In the genomic region with DNA sequence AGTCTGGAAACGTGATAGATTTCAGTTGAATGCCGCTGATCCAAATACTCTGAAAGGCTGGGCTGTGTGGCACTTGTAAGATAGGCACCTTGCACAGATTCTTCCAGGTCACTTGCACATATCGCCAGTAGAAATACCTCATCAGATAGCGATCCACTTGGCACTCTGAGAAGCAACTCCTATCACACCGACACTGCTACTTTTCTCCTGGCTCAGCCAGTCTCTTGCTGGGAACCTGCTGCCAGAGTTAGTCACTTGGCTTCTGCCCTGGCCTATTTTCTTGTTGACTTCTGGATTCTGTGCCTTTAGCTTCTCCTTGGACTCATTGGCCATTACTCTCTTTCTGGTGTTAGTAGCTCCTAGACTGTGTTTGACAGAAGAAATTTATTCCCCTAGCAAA, we compare ENCODE assay signal across 10 cellular contexts.
A peak's percentile ranks its signal among the peaks of the same experiment; 100 is the strongest.
DNase-seq lines count a peak whose midpoint lies in the region; ATAC-seq, FAIRE-seq and TF ChIP-seq lines count a peak whose summit lies in the region.
"Had no signal": no experiment of that assay in that cellular context is flagged by ENCODE, and none has a peak within 500 bp of the region (broad histone marks: within the 10 kb centered on the region; RNA-seq: fewer than 3 reads in every experiment).

No MANE protein-coding gene starts in this region.

- no peak overlapping the region for H3K4me3 ChIP-seq in colonic mucosa
- H3K4me3 ChIP-seq: neural progenitor cell had no signal

- no peak for TF ChIP-seq CTCF in CD14-positive monocyte (IDR thresholded peaks at IDR 0.05)
- TF ChIP-seq CTCF in colonic mucosa (IDR thresholded peaks at IDR 0.05), result no peak

- intact Hi-C loops in CD14-positive monocyte (cut with micrococcal nuclease) (loop anchor here in 1 of 2 donors (10.0 kb wide), 1 partner anchor 197 kb away; a partner anchor contains a TSS), colonic mucosa (cut with DNase I) (no loop called here)

- FAIRE-seq in urothelium cell line (lab: Jason Lieb, UNC), result no peak
- FAIRE-seq: D721Med had no signal

- no peaks in the 10 kb centered on the region for H3K4me1 ChIP-seq in colonic mucosa
- H3K4me1 ChIP-seq: neural progenitor cell had no signal

- H3K4me3 Mint-ChIP-seq in CD14-positive monocyte, result peak overlapping the region in 1 of 2 donors; percentile 52
- H3K4me3 Mint-ChIP-seq in natural killer cell treated with Interleukin-12 subunit alpha and Interleukin-12 subunit beta and Interleukin-15 and Interleukin-18, amount 100 ng/mL, for 72 hours, result peak overlapping the region; percentile 97
- H3K4me3 Mint-ChIP-seq in stimulated activated naive B cell treated with anti-CD40 and anti-IgM and Interleukin-4, amounts not matched to agents 10 μg/mL and 1 μg/mL and 100 μg/mL, for 72 hours, result peak overlapping the region in 1 of 2 donors; percentile 36
- H3K4me3 Mint-ChIP-seq: neural progenitor cell had no signal

- H3K9me3 Mint-ChIP-seq in CD14-positive monocyte, result no peaks in the 10 kb centered on the region
- peaks cover 2% of the 10 kb centered on the region for H3K9me3 Mint-ChIP-seq in natural killer cell treated with Interleukin-12 subunit alpha and Interleukin-12 subunit beta and Interleukin-15 and Interleukin-18, amount 100 ng/mL, for 72 hours
- peaks cover 1 to 11% of the 10 kb centered on the region in 2 donors for H3K9me3 Mint-ChIP-seq in stimulated activated naive B cell treated with anti-CD40 and anti-IgM and Interleukin-4, amounts not matched to agents 10 μg/mL and 1 μg/mL and 100 μg/mL, for 72 hours

- no peak for ATAC-seq in natural killer cell treated with Interleukin-12 subunit alpha and Interleukin-12 subunit beta and Interleukin-15 and Interleukin-18, amount 100 ng/mL, for 72 hours
- ATAC-seq in stimulated activated naive B cell treated with anti-CD40 and anti-IgM and Interleukin-4, amounts not matched to agents 10 μg/mL and 1 μg/mL and 100 μg/mL, for 72 hours (replicated peaks), result no peak

- H3K9ac ChIP-seq in colonic mucosa (ENCODE audit: low read depth in 2 of 2, low read length in 2 of 2), result peak overlapping the region in 1 of 2 donors; percentile 3
- H3K9ac ChIP-seq: neural progenitor cell had no signal

- peaks cover 0 to 4% of the 10 kb centered on the region in 2 donors for H3K36me3 Mint-ChIP-seq in CD14-positive monocyte
- peaks cover 9% of the 10 kb centered on the region for H3K36me3 Mint-ChIP-seq in natural killer cell treated with Interleukin-12 subunit alpha and Interleukin-12 subunit beta and Interleukin-15 and Interleukin-18, amount 100 ng/mL, for 72 hours
- peaks cover 15 to 28% of the 10 kb centered on the region in 2 donors for H3K36me3 Mint-ChIP-seq in stimulated activated naive B cell treated with anti-CD40 and anti-IgM and Interleukin-4, amounts not matched to agents 10 μg/mL and 1 μg/mL and 100 μg/mL, for 72 hours

- no peaks in the 10 kb centered on the region for H3K9me3 ChIP-seq in colonic mucosa

- no peaks in the 10 kb centered on the region for H3K36me3 ChIP-seq in colonic mucosa
- H3K36me3 ChIP-seq: neural progenitor cell had no signal

- DNase-seq in CD14-positive monocyte (ENCODE audit: low spot score) (no peak), M059J (ENCODE audit: low read depth) (peak; percentile 33), colonic mucosa (no peak), urothelium cell line (ENCODE audit: low spot score) (no peak), RPMI8226 (no peak), DMS53 (lab: John Stamatoyannopoulos, UW) (no peak)
- DNase-seq in natural killer cell treated with Interleukin-12 subunit alpha and Interleukin-12 subunit beta and Interleukin-15 and Interleukin-18, amount 100 ng/mL, for 72 hours (ENCODE audit: low spot score), result no peak
- DNase-seq in stimulated activated naive B cell treated with anti-CD40 and anti-IgM and Interleukin-4, amounts not matched to agents 10 μg/mL and 1 μg/mL and 100 μg/mL, for 72 hours, result no peak

- H3K4me1 Mint-ChIP-seq in CD14-positive monocyte, result peaks cover 80% of the 10 kb centered on the region
- H3K4me1 Mint-ChIP-seq in natural killer cell treated with Interleukin-12 subunit alpha and Interleukin-12 subunit beta and Interleukin-15 and Interleukin-18, amount 100 ng/mL, for 72 hours (ENCODE audit: low read depth in 2 of 2), result peaks cover 67 to 77% of the 10 kb centered on the region in 2 donors
- H3K4me1 Mint-ChIP-seq in stimulated activated naive B cell treated with anti-CD40 and anti-IgM and Interleukin-4, amounts not matched to agents 10 μg/mL and 1 μg/mL and 100 μg/mL, for 72 hours, result peaks cover 56 to 82% of the 10 kb centered on the region in 2 donors

- H3K27ac ChIP-seq in colonic mucosa, result peak overlapping the region; percentile 33
- H3K27ac ChIP-seq: neural progenitor cell had no signal

- peaks cover 0 to 5% (median 0%) of the 10 kb centered on the region in 3 donors for H3K27me3 Mint-ChIP-seq in CD14-positive monocyte (ENCODE audit: low read depth in 3 of 3)
- H3K27me3 Mint-ChIP-seq in natural killer cell treated with Interleukin-12 subunit alpha and Interleukin-12 subunit beta and Interleukin-15 and Interleukin-18, amount 100 ng/mL, for 72 hours, result no peaks in the 10 kb centered on the region
- no peaks in the 10 kb centered on the region for H3K27me3 Mint-ChIP-seq in stimulated activated naive B cell treated with anti-CD40 and anti-IgM and Interleukin-4, amounts not matched to agents 10 μg/mL and 1 μg/mL and 100 μg/mL, for 72 hours

- H3K27ac Mint-ChIP-seq in CD14-positive monocyte, result peak overlapping the region; percentile 83 to 96 (median 90)
- peak overlapping the region; percentile 96 to 98 for H3K27ac Mint-ChIP-seq in natural killer cell treated with Interleukin-12 subunit alpha and Interleukin-12 subunit beta and Interleukin-15 and Interleukin-18, amount 100 ng/mL, for 72 hours
- H3K27ac Mint-ChIP-seq in stimulated activated naive B cell treated with anti-CD40 and anti-IgM and Interleukin-4, amounts not matched to agents 10 μg/mL and 1 μg/mL and 100 μg/mL, for 72 hours, result no peak overlapping the region
- H3K27ac Mint-ChIP-seq: neural progenitor cell had no signal

- no peaks in the 10 kb centered on the region for H3K27me3 ChIP-seq in colonic mucosa
- H3K27me3 ChIP-seq: neural progenitor cell had no signal
